19 cellular contexts compared by ENCODE assay signal in genomic region chr16:24819462-24820040, GRCh38. TPM values are rescaled to one million over a fixed set of nuclear protein-coding genes. Genes with fewer than 3 reads are reported as not detected.
DNase-seq lines count a peak whose midpoint lies in the region; ATAC-seq and TF ChIP-seq lines count a peak whose summit lies in the region.
"Had no signal": no experiment of that assay in that cellular context is flagged by ENCODE, and none has a peak within 500 bp of the region (broad histone marks: within the 10 kb centered on the region; RNA-seq: fewer than 3 reads in every experiment).

No MANE protein-coding gene starts in this region.

- H3K27ac Mint-ChIP-seq in CD8-positive, alpha-beta T cell, result peak overlapping the region; percentile 13
- peak overlapping the region; percentile 85 for H3K27ac Mint-ChIP-seq in central memory CD8-positive, alpha-beta T cell (ENCODE audit: low read depth)
- H3K27ac Mint-ChIP-seq: activated T-helper 2 cell treated with anti-CD3 and anti-CD28 coated beads, Interferon-gamma antibody, Interleukin-2, Interleukin-4, amounts not matched to agents 10 μg/mL and 5 μg/mL and 100 μg/mL, durations not matched to agents 14 hours and 24 hours and 36 hours had no signal

- peaks cover 93% of the 10 kb centered on the region for H3K36me3 Mint-ChIP-seq in CD8-positive, alpha-beta T cell
- peaks cover 70% of the 10 kb centered on the region for H3K36me3 Mint-ChIP-seq in central memory CD8-positive, alpha-beta T cell (ENCODE audit: insufficient read depth)

- DNase-seq in CD8-positive, alpha-beta T cell, result no peak
- DNase-seq in central memory CD8-positive, alpha-beta T cell (ENCODE audit: low spot score in 2 of 2), result no peak
- no peak for DNase-seq in psoas muscle
- no peak for DNase-seq in globus pallidus (ENCODE audit: low spot score)
- DNase-seq in NCI-H82 (lab: John Stamatoyannopoulos, UW), result no peak
- DNase-seq: activated CD4-positive, alpha-beta T cell treated with anti-CD3 and anti-CD28 coated beads, Interleukin-2, amount 50 U/mL, for 4 hours; aorta; dermis blood vessel endothelial cell; DMS 273 treated with DMSO at 0.1 percent for 48 hours; heart right ventricle; NCI-H774; right cardiac atrium had no signal

- no peak overlapping the region for H3K4me3 ChIP-seq in CD8-positive, alpha-beta T cell (ENCODE audit: low read depth, low read length)
- H3K4me3 ChIP-seq in HEK293 (ENCODE audit: low read depth, low read length), result no peak overlapping the region
- H3K4me3 ChIP-seq in psoas muscle, result no peak overlapping the region
- H3K4me3 ChIP-seq: heart right ventricle had no signal

- WGBS in psoas muscle, 3 donors, result 32 to 41% (median 36%) methylated on average over 2 of the region's 2 CpGs

- no peak for TF ChIP-seq CTCF in CD8-positive, alpha-beta T cell (IDR thresholded peaks at IDR 0.05)
- TF ChIP-seq CTCF in HEK293 (tag by site-specific recombination; IDR thresholded peaks at IDR 0.05) (no peak), psoas muscle (IDR thresholded peaks at IDR 0.05) (no peak)

- no peak overlapping the region for H3K4me3 Mint-ChIP-seq in CD8-positive, alpha-beta T cell
- H3K4me3 Mint-ChIP-seq in central memory CD8-positive, alpha-beta T cell, result no peak overlapping the region
- H3K4me3 Mint-ChIP-seq: IgD-negative memory B cell had no signal

- no peaks in the 10 kb centered on the region for H3K4me1 ChIP-seq in CD8-positive, alpha-beta T cell (ENCODE audit: insufficient read depth, low read length)
- H3K4me1 ChIP-seq in HEK293 (ENCODE audit: control insufficient read depth, insufficient read depth, low read length) (no peaks in the 10 kb centered on the region), psoas muscle (no peaks in the 10 kb centered on the region)
- H3K4me1 ChIP-seq: heart right ventricle had no signal

- H3K27me3 Mint-ChIP-seq in CD8-positive, alpha-beta T cell (ENCODE audit: low read depth), result no peaks in the 10 kb centered on the region
- no peaks in the 10 kb centered on the region for H3K27me3 Mint-ChIP-seq in central memory CD8-positive, alpha-beta T cell
- H3K27me3 Mint-ChIP-seq: IgD-negative memory B cell had no signal

- intact Hi-C loops in CD8-positive, alpha-beta T cell (cut with DNase I, micrococcal nuclease), result no loop called here
- intact Hi-C loops in psoas muscle (cut with DNase I), result loop anchor here (5.0 to 10.0 kb wide), 3 partner anchors 138 to 345 kb away; no protein-coding TSS in a partner anchor

- CTCF ChIA-PET in CD8-positive, alpha-beta T cell (lab: Charles Lee), result interaction anchor here (0.7 kb wide), 1 partner anchor 9 kb away, joined by 4 read pairs; no protein-coding TSS in a partner anchor
- CTCF ChIA-PET in HEK293 (lab: Yijun Ruan, JAX), result no interaction called here

- no peaks in the 10 kb centered on the region for H3K9me3 Mint-ChIP-seq in CD8-positive, alpha-beta T cell
- no peaks in the 10 kb centered on the region for H3K9me3 Mint-ChIP-seq in central memory CD8-positive, alpha-beta T cell
- H3K9me3 Mint-ChIP-seq: activated T-helper 2 cell treated with anti-CD3 and anti-CD28 coated beads, Interferon-gamma antibody, Interleukin-2, Interleukin-4, amounts not matched to agents 10 μg/mL and 5 μg/mL and 100 μg/mL, durations not matched to agents 14 hours and 24 hours and 36 hours; IgD-negative memory B cell had no signal

- no peaks in the 10 kb centered on the region for H3K4me1 Mint-ChIP-seq in CD8-positive, alpha-beta T cell (ENCODE audit: low read depth)
- no peaks in the 10 kb centered on the region for H3K4me1 Mint-ChIP-seq in central memory CD8-positive, alpha-beta T cell
- H3K4me1 Mint-ChIP-seq: IgD-negative memory B cell had no signal

- ATAC-seq in CD8-positive, alpha-beta T cell, result no peak
- no peak for ATAC-seq in central memory CD8-positive, alpha-beta T cell (replicated peaks; ENCODE audit: extremely low read depth, poor library complexity, severe bottlenecking)
- no peak for ATAC-seq in psoas muscle
- no peak for ATAC-seq in GM21515 (IDR thresholded peaks at IDR 0.05; ENCODE audit: unreplicated experiment)
- ATAC-seq: heart right ventricle, Panc1, right cardiac atrium had no signal

- H3K27me3 ChIP-seq in CD8-positive, alpha-beta T cell (ENCODE audit: insufficient read depth, low read length), result no peaks in the 10 kb centered on the region
- H3K27me3 ChIP-seq in psoas muscle (ENCODE audit: insufficient read depth in 3 of 3, low read length in 2 of 3), result no peaks in the 10 kb centered on the region
- H3K27me3 ChIP-seq: heart right ventricle had no signal

- peaks cover 72% of the 10 kb centered on the region for H3K36me3 ChIP-seq in CD8-positive, alpha-beta T cell (ENCODE audit: insufficient read depth, low read length)
- peaks cover 23 to 96% of the 10 kb centered on the region in 2 experiments for H3K36me3 ChIP-seq in HEK293 (ENCODE audit: control insufficient read depth in 2 of 2, insufficient read depth in 1 of 2, low read length in 2 of 2)
- H3K36me3 ChIP-seq in psoas muscle (ENCODE audit: insufficient read depth in 1 of 2, low read depth in 1 of 2), result peaks cover 10 to 99% of the 10 kb centered on the region in 2 donors

- H3K9me3 ChIP-seq in CD8-positive, alpha-beta T cell (ENCODE audit: low read length), result no peaks in the 10 kb centered on the region
- H3K9me3 ChIP-seq in HEK293 (ENCODE audit: control insufficient read depth, insufficient read depth, low read depth, low read length) (no peaks in the 10 kb centered on the region), psoas muscle (no peaks in the 10 kb centered on the region)
- H3K9me3 ChIP-seq: heart right ventricle had no signal

- H3K27ac ChIP-seq in CD8-positive, alpha-beta T cell (ENCODE audit: low read depth, low read length), result no peak overlapping the region
- no peak overlapping the region for H3K27ac ChIP-seq in HEK293 (ENCODE audit: extremely low read depth, low read depth, low read length)
- peak overlapping the region; percentile 18 for H3K27ac ChIP-seq in psoas muscle
- H3K27ac ChIP-seq: heart right ventricle had no signal

- POLR2A ChIA-PET in CD8-positive, alpha-beta T cell (lab: Charles Lee), result no interaction called here
- POLR2A ChIA-PET in HEK293 (lab: Yijun Ruan, JAX), result no interaction called here

TF ChIP-seq in HEK293, 187 proteins besides CTCF, POLR2A, EP300 and RAD21 (continues in another document):
- TF ChIP-seq ZNF175 (tag by site-specific recombination; IDR thresholded peaks at IDR 0.05) (no peak), BCL11B (tag by site-specific recombination; IDR thresholded peaks at IDR 0.05; ENCODE audit: low read depth) (no peak), PRDM1 (tag by site-specific recombination; IDR thresholded peaks at IDR 0.05) (0 out of 2 replicates have a peak, but pooled peaks have one; percentile 29), SALL2 (tag by site-specific recombination; IDR thresholded peaks at IDR 0.05; ENCODE audit: borderline replicate concordance) (no peak), REST (tag by site-specific recombination; IDR thresholded peaks at IDR 0.05) (peak; percentile 65; the same call in 1 of the 2 replicates), ZNF580 (tag by site-specific recombination; IDR thresholded peaks at IDR 0.05) (no peak)
- TF ChIP-seq, protein P1, sequence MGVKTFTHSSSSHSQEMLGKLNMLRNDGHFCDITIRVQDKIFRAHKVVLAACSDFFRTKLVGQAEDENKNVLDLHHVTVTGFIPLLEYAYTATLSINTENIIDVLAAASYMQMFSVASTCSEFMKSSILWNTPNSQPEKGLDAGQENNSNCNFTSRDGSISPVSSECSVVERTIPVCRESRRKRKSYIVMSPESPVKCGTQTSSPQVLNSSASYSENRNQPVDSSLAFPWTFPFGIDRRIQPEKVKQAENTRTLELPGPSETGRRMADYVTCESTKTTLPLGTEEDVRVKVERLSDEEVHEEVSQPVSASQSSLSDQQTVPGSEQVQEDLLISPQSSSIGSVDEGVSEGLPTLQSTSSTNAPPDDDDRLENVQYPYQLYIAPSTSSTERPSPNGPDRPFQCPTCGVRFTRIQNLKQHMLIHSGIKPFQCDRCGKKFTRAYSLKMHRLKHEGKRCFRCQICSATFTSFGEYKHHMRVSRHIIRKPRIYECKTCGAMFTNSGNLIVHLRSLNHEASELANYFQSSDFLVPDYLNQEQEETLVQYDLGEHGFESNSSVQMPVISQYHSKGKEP (tag by site-specific recombination; IDR thresholded peaks at IDR 0.05), result no peak

RNA-seq across cellular contexts. Expression of gene SLC5A11, which starts 26.2 kb away (rescaled TPM):
- 1 to 10 TPM in 1 of 2 experiments, under 1 TPM in 1; 0.72 to 1.3 TPM for total RNA-seq in CD8-positive, alpha-beta T cell
- total RNA-seq in psoas muscle, result under 1 TPM in 3 of 4 donors, not detected in 1; 0.12 to 0.24 (median 0.21) TPM
- under 1 TPM in 1 of 3 donors, not detected in 2; 0.05 TPM for polyA plus RNA-seq in psoas muscle
- total RNA-seq: activated T-helper 2 cell treated with anti-CD3 and anti-CD28 coated beads, Interferon-gamma antibody, Interleukin-2, Interleukin-4, amounts not matched to agents 10 μg/mL and 5 μg/mL and 100 μg/mL, durations not matched to agents 14 hours and 24 hours and 36 hours; aorta; right cardiac atrium; temporal lobe had no signal
- polyA plus RNA-seq: BJ had no signal

Comparison
In these comparisons a context has a peak if more than half of its experiments do, and no peak if none do; other contexts are left out.
1. intact Hi-C loops: an anchor here in psoas muscle (5.0 to 10.0 kb wide); none called in CD8-positive, alpha-beta T cell.